24 cellular contexts compared by ENCODE assay signal in the genomic region with DNA sequence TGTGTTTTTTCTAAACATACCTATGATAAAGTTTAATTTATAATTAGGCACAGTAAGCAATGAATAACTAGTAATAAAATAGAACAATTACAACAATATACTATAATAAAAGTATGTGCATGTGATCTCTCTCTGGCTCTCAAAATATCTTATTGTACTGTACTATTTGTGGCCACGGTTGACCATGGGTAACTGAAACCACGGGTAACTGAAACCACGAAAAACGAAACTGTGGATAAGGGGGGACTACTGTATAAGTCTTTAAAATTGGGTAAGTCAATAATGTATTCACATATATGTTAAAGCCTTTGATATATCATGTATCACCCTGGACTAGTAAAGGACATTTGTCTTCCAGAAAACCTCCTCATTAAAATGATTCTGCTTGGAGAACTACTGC. TPM values are rescaled to one million over a fixed set of nuclear protein-coding genes. Genes with fewer than 3 reads are reported as not detected.
DNase-seq lines count a peak whose midpoint lies in the region; ATAC-seq and FAIRE-seq lines count a peak whose summit lies in the region.
"Had no signal": no experiment of that assay in that cellular context is flagged by ENCODE, and none has a peak within 500 bp of the region (broad histone marks: within the 10 kb centered on the region; RNA-seq: fewer than 3 reads in every experiment).

No MANE protein-coding gene starts in this region.

- H3K4me1 Mint-ChIP-seq in stimulated activated effector memory CD8-positive, alpha-beta T cell treated with anti-CD3 and anti-CD28 coated beads, Interleukin-12 subunit alpha, Interleukin-12 subunit beta, amount 100 ng/mL, for 72 hours, result peaks cover 52% of the 10 kb centered on the region

- peaks cover 12% of the 10 kb centered on the region for H3K36me3 Mint-ChIP-seq in stimulated activated effector memory CD8-positive, alpha-beta T cell treated with anti-CD3 and anti-CD28 coated beads, Interleukin-12 subunit alpha, Interleukin-12 subunit beta, amount 100 ng/mL, for 72 hours

- peak; percentile 28 for ATAC-seq in HG03066 (IDR thresholded peaks at IDR 0.05; ENCODE audit: low read depth, unreplicated experiment)
- peak; percentile 44 for ATAC-seq in stimulated activated effector memory CD8-positive, alpha-beta T cell treated with anti-CD3 and anti-CD28 coated beads, Interleukin-12 subunit alpha, Interleukin-12 subunit beta, amount 100 ng/mL, for 72 hours
- ATAC-seq: activated CD8-positive, alpha-beta T cell treated with anti-CD3 and anti-CD28 coated beads for 36 hours; natural killer cell had no signal

- no peak for DNase-seq in GM18507 (ENCODE audit: extremely low spot score, insufficient read length, low read depth)
- DNase-seq in OCI-M1 (lab: John Stamatoyannopoulos, UW), result peak; percentile 56
- no peak for DNase-seq in stimulated activated effector memory CD8-positive, alpha-beta T cell treated with anti-CD3 and anti-CD28 coated beads, Interleukin-12 subunit alpha, Interleukin-12 subunit beta, amount 100 ng/mL, for 72 hours (ENCODE audit: low spot score in 2 of 2)
- DNase-seq in retina, result no peak
- DNase-seq in frontal cortex (ENCODE audit: low spot score in 2 of 2), result no peak
- no peak for DNase-seq in stimulated activated naive CD4-positive, alpha-beta T cell treated with Interleukin-2 at 50 U/mL for 16 hours (lab: John Stamatoyannopoulos, UW)
- DNase-seq: ACHN; activated CD4-positive, alpha-beta T cell treated with anti-CD3 and anti-CD28 coated beads for 1 hour; activated CD8-positive, alpha-beta T cell treated with anti-CD3 and anti-CD28 coated beads for 36 hours; anterior cingulate cortex; effector CD8-positive, alpha-beta T cell; islet precursor cell; midbrain; natural killer cell; NCI-H1417; NCI-H2081 treated with DMSO at 0.1 percent for 48 hours; NCI-H446; NCI-H774; T-helper 1 cell; transverse colon had no signal

- no peak overlapping the region for H3K4me3 Mint-ChIP-seq in stimulated activated effector memory CD8-positive, alpha-beta T cell treated with anti-CD3 and anti-CD28 coated beads, Interleukin-12 subunit alpha, Interleukin-12 subunit beta, amount 100 ng/mL, for 72 hours
- H3K4me3 Mint-ChIP-seq: activated CD8-positive, alpha-beta T cell treated with anti-CD3 and anti-CD28 coated beads for 36 hours; activated naive CD8-positive, alpha-beta T cell; natural killer cell had no signal

- no peak overlapping the region for H3K27ac Mint-ChIP-seq in stimulated activated effector memory CD8-positive, alpha-beta T cell treated with anti-CD3 and anti-CD28 coated beads, Interleukin-12 subunit alpha, Interleukin-12 subunit beta, amount 100 ng/mL, for 72 hours
- H3K27ac Mint-ChIP-seq: activated CD8-positive, alpha-beta T cell treated with anti-CD3 and anti-CD28 coated beads for 36 hours; activated naive CD8-positive, alpha-beta T cell; natural killer cell had no signal

- FAIRE-seq in GM18507 (lab: Jason Lieb, UNC) (peak; percentile 88), frontal cortex (lab: Jason Lieb, UNC) (no peak)
- FAIRE-seq: bronchial epithelial cell, G401.6 had no signal

- H3K9me3 Mint-ChIP-seq in stimulated activated effector memory CD8-positive, alpha-beta T cell treated with anti-CD3 and anti-CD28 coated beads, Interleukin-12 subunit alpha, Interleukin-12 subunit beta, amount 100 ng/mL, for 72 hours, result peaks cover 19% of the 10 kb centered on the region

RNA-seq across cellular contexts. Expression of a gene that starts 20.0 kb away (rescaled TPM):
- total RNA-seq in frontal cortex, result under 0.01 TPM
